1 cellular context compared by ENCODE assay signal in the genomic region with DNA sequence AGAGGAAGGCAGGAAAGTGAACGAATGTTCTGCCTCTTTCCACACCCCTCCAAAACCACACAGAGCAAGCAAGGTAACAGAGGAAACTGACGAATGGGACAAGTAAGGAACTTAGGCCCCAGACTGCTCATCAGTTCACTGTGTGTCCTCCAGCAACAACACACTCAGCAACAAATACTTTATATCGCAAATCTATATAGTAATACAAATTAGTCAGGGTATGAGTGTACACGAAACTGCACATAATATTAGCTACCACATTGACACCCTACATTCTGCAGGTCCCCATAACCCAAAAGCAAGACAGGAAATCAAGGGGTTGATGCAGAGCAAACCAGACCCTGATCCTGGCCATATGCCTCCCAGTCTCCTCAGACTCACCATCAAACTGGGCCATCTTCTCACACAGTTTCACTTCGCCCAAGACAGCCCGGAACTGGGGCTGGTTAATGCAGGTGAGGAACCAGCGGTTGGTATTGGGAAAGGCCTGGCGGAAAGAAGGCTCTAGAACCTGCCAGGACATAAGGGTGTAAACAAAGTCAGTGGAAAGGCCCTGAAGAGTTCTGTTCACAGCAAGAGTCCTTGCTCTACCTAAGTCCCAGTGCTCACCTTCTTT.
TF ChIP-seq lines count a peak whose summit lies in the region.

No MANE protein-coding gene starts in this region.

TF ChIP-seq in K562, 482 proteins besides CTCF, POLR2A, EP300 and RAD21:
- TF ChIP-seq RBFOX2 (IDR thresholded peaks at IDR 0.05; ENCODE audit: low read depth, low read length), result peak; percentile 11; the same call in 1 of the 2 replicates
- TF ChIP-seq TRIM24 (IDR thresholded peaks at IDR 0.05), result no peak
